1 cellular context compared by ENCODE assay signal in the genomic region with DNA sequence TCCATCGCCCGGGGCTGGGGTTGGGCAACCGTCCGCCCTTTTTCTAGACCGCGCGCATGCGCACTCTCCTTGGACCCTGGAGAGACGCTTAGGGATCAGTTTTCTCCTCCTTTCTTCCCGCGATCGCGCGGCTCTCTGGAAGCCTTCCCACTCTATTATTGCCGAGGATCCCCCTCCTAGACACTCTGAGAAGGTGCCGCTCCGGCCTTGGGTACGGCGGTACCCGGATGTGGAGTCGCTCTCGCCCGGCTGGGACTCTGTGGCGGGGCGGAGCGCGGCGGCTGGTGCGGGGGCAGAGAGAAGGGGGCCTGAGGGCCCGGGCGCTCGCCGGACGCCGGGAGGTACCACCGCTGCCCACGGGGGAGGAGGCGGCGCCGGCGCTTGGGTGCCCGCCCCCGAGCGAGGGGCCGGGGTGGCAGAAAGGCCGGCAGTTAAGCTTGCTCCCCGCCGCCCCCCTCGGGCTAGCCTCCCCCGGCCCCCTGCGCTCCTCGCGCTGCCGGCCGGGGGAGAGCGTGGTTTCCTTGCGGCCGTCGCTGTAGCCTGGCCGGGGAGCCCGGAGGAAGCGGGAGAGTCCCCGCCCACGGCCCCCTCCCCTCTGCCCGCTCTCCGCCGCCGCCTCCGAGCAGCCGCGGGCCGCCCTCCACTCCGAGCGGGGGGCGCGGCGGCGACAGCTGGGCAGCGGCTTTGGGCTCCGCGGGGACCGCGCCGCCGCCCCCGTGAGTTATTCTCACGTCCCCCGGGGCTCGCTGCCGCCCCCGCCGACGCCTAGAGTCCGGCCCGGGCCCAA.
TF ChIP-seq lines count a peak whose summit lies in the region.

A gene (plus strand): TSS at position 69 of the 787 bp plus-strand sequence. CDS start 792 bp downstream, outside the sequence.

TF ChIP-seq in HepG2, 621 proteins besides CTCF, POLR2A, EP300 and RAD21 (continued from another document and continues in another):
- TF ChIP-seq, protein P1, sequence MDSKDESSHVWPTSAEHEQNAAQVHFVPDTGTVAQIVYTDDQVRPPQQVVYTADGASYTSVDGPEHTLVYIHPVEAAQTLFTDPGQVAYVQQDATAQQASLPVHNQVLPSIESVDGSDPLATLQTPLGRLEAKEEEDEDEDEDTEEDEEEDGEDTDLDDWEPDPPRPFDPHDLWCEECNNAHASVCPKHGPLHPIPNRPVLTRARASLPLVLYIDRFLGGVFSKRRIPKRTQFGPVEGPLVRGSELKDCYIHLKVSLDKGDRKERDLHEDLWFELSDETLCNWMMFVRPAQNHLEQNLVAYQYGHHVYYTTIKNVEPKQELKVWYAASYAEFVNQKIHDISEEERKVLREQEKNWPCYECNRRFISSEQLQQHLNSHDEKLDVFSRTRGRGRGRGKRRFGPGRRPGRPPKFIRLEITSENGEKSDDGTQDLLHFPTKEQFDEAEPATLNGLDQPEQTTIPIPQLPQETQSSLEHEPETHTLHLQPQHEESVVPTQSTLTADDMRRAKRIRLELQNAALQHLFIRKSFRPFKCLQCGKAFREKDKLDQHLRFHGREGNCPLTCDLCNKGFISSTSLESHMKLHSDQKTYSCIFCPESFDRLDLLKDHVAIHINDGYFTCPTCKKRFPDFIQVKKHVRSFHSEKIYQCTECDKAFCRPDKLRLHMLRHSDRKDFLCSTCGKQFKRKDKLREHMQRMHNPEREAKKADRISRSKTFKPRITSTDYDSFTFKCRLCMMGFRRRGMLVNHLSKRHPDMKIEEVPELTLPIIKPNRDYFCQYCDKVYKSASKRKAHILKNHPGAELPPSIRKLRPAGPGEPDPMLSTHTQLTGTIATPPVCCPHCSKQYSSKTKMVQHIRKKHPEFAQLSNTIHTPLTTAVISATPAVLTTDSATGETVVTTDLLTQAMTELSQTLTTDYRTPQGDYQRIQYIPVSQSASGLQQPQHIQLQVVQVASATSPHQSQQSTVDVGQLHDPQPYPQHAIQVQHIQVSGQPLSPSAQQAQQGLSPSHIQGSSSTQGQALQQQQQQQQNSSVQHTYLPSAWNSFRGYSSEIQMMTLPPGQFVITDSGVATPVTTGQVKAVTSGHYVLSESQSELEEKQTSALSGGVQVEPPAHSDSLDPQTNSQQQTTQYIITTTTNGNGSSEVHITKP (CRISPR knock-in tag; IDR thresholded peaks at IDR 0.05; ENCODE audit: low read depth), result peak; percentile 92
- TF ChIP-seq KMT2B (CRISPR knock-in tag; IDR thresholded peaks at IDR 0.05) (no peak; the same call in 1 of the 2 replicates), ZNF598 (CRISPR knock-in tag; IDR thresholded peaks at IDR 0.05; ENCODE audit: borderline replicate concordance) (peak; percentile 68; the same call in 1 of the 2 replicates), SP4 (CRISPR knock-in tag; IDR thresholded peaks at IDR 0.05) (peak; percentile 48), SIN3A (IDR thresholded peaks at IDR 0.05; ENCODE audit: borderline replicate concordance, low read depth, low read length) (0 out of 2 replicates have a peak, but pooled peaks have one; percentile 30), MEIS2 (CRISPR knock-in tag; IDR thresholded peaks at IDR 0.05) (no peak), ZNF296 (CRISPR knock-in tag; conservative IDR thresholded peaks at IDR 0.05) (0 out of 2 replicates have a peak, but pooled peaks have one; percentile 25), ZFY (CRISPR knock-in tag; IDR thresholded peaks at IDR 0.05) (peak; percentile 89), KAT8 (CRISPR knock-in tag; IDR thresholded peaks at IDR 0.05) (peak; percentile 64), GTF3A (CRISPR knock-in tag; conservative IDR thresholded peaks at IDR 0.05) (0 out of 2 replicates have a peak, but pooled peaks have one; percentile 44), TSC22D2 (CRISPR knock-in tag; IDR thresholded peaks at IDR 0.05; ENCODE audit: borderline replicate concordance) (peak; percentile 40; the same call in 1 of the 2 replicates), ZNF883 (CRISPR knock-in tag; IDR thresholded peaks at IDR 0.05; ENCODE audit: not compliant biosample characterization) (peak; percentile 43), BORCS8-MEF2B (CRISPR knock-in tag; IDR thresholded peaks at IDR 0.05) (peak; percentile 70), GATAD2A (CRISPR knock-in tag; IDR thresholded peaks at IDR 0.05) (0 out of 2 replicates have a peak, but pooled peaks have one; percentile 18), RXRB (CRISPR knock-in tag; IDR thresholded peaks at IDR 0.05; ENCODE audit: borderline replicate concordance) (0 out of 2 replicates have a peak, but pooled peaks have one; percentile 2), ISL2 (CRISPR knock-in tag; IDR thresholded peaks at IDR 0.05) (peak; percentile 46; the same call in 1 of the 2 replicates), ZSCAN22 (CRISPR knock-in tag; IDR thresholded peaks at IDR 0.05) (peak; percentile 50; the same call in 1 of the 2 replicates), TCF7L2 (IDR thresholded peaks at IDR 0.05; ENCODE audit: low read depth, low read length) (no peak), NCOA1 (CRISPR knock-in tag; IDR thresholded peaks at IDR 0.05) (no peak), TP53 (CRISPR knock-in tag; conservative IDR thresholded peaks at IDR 0.05) (no peak), ZNF44 (CRISPR knock-in tag; IDR thresholded peaks at IDR 0.05) (peak; percentile 37; the same call in 1 of the 2 replicates), NFATC3 (CRISPR knock-in tag; IDR thresholded peaks at IDR 0.05) (no peak), HDAC2 (CRISPR knock-in tag; IDR thresholded peaks at IDR 0.05) (no peak), ZSCAN20 (CRISPR knock-in tag; IDR thresholded peaks at IDR 0.05; ENCODE audit: borderline replicate concordance) (peak; percentile 92), ZNF746 (CRISPR knock-in tag; IDR thresholded peaks at IDR 0.05) (peak; percentile 69; the same call in 1 of the 2 replicates), FOXK1 (CRISPR knock-in tag; IDR thresholded peaks at IDR 0.05; ENCODE audit: borderline replicate concordance, low read depth) (peak; percentile 25; the same call in 1 of the 2 replicates), ZFP36L1 (CRISPR knock-in tag; IDR thresholded peaks at IDR 0.05) (no peak), DMAP1 (CRISPR knock-in tag; IDR thresholded peaks at IDR 0.05) (peak; percentile 80), ZNF569 (CRISPR knock-in tag; IDR thresholded peaks at IDR 0.05; ENCODE audit: borderline replicate concordance) (no peak), SP5 (CRISPR knock-in tag; IDR thresholded peaks at IDR 0.05; ENCODE audit: borderline replicate concordance, low read depth) (0 out of 2 replicates have a peak, but pooled peaks have one; percentile 8), ZMAT3 (CRISPR knock-in tag; conservative IDR thresholded peaks at IDR 0.05) (peak; percentile 70; the same call in 1 of the 2 replicates), KAT7 (CRISPR knock-in tag; IDR thresholded peaks at IDR 0.05; ENCODE audit: borderline replicate concordance) (0 out of 2 replicates have a peak, but pooled peaks have one; percentile 74), KDM5B (CRISPR knock-in tag; IDR thresholded peaks at IDR 0.05; ENCODE audit: borderline replicate concordance) (peak; percentile 34; the same call in 1 of the 2 replicates), MAFK (conservative IDR thresholded peaks at IDR 0.05 in 1 of 2, IDR thresholded peaks at IDR 0.05 in 1 of 2; ENCODE audit: low read length in 2 of 2) (no peak), AGO2 (optimal IDR thresholded peaks at IDR 0.05; ENCODE audit: low read depth, low read length) (peak; percentile 17), RARG (CRISPR knock-in tag; IDR thresholded peaks at IDR 0.05; ENCODE audit: low read depth) (no peak), ASH2L (IDR thresholded peaks at IDR 0.05; ENCODE audit: insufficient read length, low read depth, low read length) (peak; percentile 82), ZNF83 (CRISPR knock-in tag; IDR thresholded peaks at IDR 0.05; ENCODE audit: borderline replicate concordance) (0 out of 2 replicates have a peak, but pooled peaks have one; percentile 35), JUNB (CRISPR knock-in tag; IDR thresholded peaks at IDR 0.05; ENCODE audit: borderline replicate concordance) (no peak), FOSL1 (CRISPR knock-in tag; IDR thresholded peaks at IDR 0.05; ENCODE audit: borderline replicate concordance) (peak; percentile 20; the same call in 1 of the 2 replicates)
- TF ChIP-seq, protein P2, sequence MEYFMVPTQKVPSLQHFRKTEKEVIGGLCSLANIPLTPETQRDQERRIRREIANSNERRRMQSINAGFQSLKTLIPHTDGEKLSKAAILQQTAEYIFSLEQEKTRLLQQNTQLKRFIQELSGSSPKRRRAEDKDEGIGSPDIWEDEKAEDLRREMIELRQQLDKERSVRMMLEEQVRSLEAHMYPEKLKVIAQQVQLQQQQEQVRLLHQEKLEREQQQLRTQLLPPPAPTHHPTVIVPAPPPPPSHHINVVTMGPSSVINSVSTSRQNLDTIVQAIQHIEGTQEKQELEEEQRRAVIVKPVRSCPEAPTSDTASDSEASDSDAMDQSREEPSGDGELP (IDR thresholded peaks at IDR 0.05; ENCODE audit: borderline replicate concordance, low read depth), result peak; percentile 23; the same call in 1 of the 2 replicates
- TF ChIP-seq, protein P3, sequence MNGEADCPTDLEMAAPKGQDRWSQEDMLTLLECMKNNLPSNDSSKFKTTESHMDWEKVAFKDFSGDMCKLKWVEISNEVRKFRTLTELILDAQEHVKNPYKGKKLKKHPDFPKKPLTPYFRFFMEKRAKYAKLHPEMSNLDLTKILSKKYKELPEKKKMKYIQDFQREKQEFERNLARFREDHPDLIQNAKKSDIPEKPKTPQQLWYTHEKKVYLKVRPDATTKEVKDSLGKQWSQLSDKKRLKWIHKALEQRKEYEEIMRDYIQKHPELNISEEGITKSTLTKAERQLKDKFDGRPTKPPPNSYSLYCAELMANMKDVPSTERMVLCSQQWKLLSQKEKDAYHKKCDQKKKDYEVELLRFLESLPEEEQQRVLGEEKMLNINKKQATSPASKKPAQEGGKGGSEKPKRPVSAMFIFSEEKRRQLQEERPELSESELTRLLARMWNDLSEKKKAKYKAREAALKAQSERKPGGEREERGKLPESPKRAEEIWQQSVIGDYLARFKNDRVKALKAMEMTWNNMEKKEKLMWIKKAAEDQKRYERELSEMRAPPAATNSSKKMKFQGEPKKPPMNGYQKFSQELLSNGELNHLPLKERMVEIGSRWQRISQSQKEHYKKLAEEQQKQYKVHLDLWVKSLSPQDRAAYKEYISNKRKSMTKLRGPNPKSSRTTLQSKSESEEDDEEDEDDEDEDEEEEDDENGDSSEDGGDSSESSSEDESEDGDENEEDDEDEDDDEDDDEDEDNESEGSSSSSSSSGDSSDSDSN (CRISPR knock-in tag; IDR thresholded peaks at IDR 0.05), result peak; percentile 53; the same call in 1 of the 2 replicates
- TF ChIP-seq, protein P4, sequence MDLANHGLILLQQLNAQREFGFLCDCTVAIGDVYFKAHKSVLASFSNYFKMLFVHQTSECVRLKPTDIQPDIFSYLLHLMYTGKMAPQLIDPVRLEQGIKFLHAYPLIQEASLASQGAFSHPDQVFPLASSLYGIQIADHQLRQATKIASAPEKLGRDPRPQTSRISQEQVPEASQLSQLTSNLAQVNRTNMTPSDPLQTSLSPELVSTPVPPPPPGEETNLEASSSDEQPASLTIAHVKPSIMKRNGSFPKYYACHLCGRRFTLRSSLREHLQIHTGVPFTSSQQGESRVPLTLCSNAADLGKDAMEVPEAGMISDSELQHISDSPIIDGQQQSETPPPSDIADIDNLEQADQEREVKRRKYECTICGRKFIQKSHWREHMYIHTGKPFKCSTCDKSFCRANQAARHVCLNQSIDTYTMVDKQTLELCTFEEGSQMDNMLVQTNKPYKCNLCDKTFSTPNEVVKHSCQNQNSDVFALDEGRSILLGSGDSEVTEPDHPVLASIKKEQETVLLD (CRISPR knock-in tag; IDR thresholded peaks at IDR 0.05; ENCODE audit: low read depth), result 0 out of 2 replicates have a peak, but pooled peaks have one; percentile 62
- TF ChIP-seq, protein P5, sequence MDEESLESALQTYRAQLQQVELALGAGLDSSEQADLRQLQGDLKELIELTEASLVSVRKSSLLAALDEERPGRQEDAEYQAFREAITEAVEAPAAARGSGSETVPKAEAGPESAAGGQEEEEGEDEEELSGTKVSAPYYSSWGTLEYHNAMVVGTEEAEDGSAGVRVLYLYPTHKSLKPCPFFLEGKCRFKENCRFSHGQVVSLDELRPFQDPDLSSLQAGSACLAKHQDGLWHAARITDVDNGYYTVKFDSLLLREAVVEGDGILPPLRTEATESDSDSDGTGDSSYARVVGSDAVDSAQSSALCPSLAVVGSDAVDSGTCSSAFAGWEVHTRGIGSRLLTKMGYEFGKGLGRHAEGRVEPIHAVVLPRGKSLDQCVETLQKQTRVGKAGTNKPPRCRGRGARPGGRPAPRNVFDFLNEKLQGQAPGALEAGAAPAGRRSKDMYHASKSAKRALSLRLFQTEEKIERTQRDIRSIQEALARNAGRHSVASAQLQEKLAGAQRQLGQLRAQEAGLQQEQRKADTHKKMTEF (CRISPR knock-in tag; IDR thresholded peaks at IDR 0.05), result peak; percentile 64
- TF ChIP-seq, protein P6, sequence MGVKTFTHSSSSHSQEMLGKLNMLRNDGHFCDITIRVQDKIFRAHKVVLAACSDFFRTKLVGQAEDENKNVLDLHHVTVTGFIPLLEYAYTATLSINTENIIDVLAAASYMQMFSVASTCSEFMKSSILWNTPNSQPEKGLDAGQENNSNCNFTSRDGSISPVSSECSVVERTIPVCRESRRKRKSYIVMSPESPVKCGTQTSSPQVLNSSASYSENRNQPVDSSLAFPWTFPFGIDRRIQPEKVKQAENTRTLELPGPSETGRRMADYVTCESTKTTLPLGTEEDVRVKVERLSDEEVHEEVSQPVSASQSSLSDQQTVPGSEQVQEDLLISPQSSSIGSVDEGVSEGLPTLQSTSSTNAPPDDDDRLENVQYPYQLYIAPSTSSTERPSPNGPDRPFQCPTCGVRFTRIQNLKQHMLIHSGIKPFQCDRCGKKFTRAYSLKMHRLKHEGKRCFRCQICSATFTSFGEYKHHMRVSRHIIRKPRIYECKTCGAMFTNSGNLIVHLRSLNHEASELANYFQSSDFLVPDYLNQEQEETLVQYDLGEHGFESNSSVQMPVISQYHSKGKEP (CRISPR knock-in tag; IDR thresholded peaks at IDR 0.05), result no peak
- TF ChIP-seq, protein P7, sequence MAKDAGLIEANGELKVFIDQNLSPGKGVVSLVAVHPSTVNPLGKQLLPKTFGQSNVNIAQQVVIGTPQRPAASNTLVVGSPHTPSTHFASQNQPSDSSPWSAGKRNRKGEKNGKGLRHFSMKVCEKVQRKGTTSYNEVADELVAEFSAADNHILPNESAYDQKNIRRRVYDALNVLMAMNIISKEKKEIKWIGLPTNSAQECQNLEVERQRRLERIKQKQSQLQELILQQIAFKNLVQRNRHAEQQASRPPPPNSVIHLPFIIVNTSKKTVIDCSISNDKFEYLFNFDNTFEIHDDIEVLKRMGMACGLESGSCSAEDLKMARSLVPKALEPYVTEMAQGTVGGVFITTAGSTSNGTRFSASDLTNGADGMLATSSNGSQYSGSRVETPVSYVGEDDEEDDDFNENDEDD (CRISPR knock-in tag; IDR thresholded peaks at IDR 0.05; ENCODE audit: borderline replicate concordance), result peak; percentile 6; the same call in 1 of the 2 replicates
- TF ChIP-seq, protein P8, sequence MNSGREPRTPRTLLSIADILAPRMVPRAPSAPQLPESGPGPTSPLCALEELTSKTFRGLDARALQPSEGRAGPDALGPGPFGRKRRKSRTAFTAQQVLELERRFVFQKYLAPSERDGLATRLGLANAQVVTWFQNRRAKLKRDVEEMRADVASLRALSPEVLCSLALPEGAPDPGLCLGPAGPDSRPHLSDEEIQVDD (CRISPR knock-in tag; IDR thresholded peaks at IDR 0.05; ENCODE audit: borderline replicate concordance), result no peak
- TF ChIP-seq, protein P9, sequence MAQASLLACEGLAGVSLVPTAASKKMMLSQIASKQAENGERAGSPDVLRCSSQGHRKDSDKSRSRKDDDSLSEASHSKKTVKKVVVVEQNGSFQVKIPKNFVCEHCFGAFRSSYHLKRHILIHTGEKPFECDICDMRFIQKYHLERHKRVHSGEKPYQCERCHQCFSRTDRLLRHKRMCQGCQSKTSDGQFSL (CRISPR knock-in tag; IDR thresholded peaks at IDR 0.05), result peak; percentile 33; the same call in 1 of the 2 replicates
- TF ChIP-seq, protein P10, sequence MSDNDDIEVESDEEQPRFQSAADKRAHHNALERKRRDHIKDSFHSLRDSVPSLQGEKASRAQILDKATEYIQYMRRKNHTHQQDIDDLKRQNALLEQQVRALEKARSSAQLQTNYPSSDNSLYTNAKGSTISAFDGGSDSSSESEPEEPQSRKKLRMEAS (IDR thresholded peaks at IDR 0.05), result peak; percentile 34; the same call in 1 of the 2 replicates
